8 cellular contexts compared by ENCODE assay signal in the genomic region with DNA sequence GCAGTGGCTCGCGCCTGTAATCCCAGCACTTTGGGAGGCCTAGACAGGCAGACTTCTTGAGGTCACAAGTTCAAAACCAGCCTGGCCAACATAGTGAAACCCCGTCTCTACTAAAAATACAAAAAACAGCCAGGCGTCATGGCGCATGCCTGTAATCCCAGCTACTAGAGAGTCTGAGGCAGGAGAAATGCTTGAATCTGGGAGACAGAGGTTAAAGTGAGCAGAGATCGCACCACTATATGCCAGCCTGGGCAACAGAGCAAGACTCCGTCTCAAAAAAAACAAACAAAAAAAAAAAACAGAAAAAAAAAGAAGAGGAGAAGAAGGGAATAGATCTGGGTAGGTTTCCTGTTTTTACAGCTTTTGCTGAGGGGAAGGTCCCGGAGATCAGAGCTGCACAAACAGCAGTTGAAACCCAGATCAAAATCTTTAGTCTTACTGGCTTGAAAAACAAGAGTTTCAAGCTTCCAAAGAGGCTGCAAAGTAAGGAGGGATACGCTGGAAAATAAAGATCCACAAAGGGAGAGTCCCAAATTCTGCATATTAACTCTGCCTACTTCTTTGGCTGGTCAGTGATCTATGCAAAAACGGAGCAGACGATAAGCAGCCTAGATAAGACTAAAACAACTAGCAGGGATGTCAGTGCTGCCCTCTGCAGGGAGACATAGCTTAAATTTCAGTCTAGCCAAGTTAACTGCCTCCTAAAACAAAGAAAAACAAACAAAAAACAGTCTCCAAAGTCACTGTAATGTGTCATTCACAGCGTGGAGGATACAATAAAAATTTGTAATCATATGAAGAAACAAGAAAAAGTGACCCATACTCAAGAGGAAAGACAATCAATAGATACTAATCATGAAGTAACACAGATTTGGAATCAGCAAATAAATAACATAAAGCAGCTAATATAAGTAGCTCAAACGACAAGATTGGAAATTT.
DNase-seq lines count a peak whose midpoint lies in the region; ATAC-seq and TF ChIP-seq lines count a peak whose summit lies in the region.

No MANE protein-coding gene starts in this region.

- peak overlapping the region; percentile 51 for H3K56ac ChIP-seq in mesendoderm (ENCODE audit: low read length)

- no peak overlapping the region for H2AK5ac ChIP-seq in mesendoderm (ENCODE audit: low read length)

- H3K9ac ChIP-seq in mesendoderm (ENCODE audit: low read length), result peak overlapping the region; percentile 40

- H2BK5ac ChIP-seq in mesendoderm (ENCODE audit: low read length), result no peak overlapping the region

- H3K4me3 Mint-ChIP-seq in activated B cell treated with CpG ODN at 0.5 μM for 24 hours, result no peak overlapping the region

- H3K4me2 ChIP-seq in mesendoderm (ENCODE audit: low read length), result peak overlapping the region; percentile 11

- no peak overlapping the region for H4K5ac ChIP-seq in mesendoderm (ENCODE audit: low read length)

- no peaks in the 10 kb centered on the region for H3K27me3 Mint-ChIP-seq in activated B cell treated with CpG ODN at 0.5 μM for 24 hours

- peak; percentile 57 for ATAC-seq in activated B cell treated with CpG ODN at 0.5 μM for 24 hours (ENCODE audit: low read depth)
- ATAC-seq in HG02884 (IDR thresholded peaks at IDR 0.05; ENCODE audit: unreplicated experiment), result no peak

- intact Hi-C loops in activated B cell treated with CpG ODN at 0.5 μM for 24 hours (cut with micrococcal nuclease), result loop anchor here (1.0 to 5.0 kb wide), 3 partner anchors 71 to 330 kb away; no protein-coding TSS in a partner anchor

- peak overlapping the region; percentile 36 for H2BK15ac ChIP-seq in mesendoderm (replicated peaks; ENCODE audit: low read depth)

- H3K36me3 Mint-ChIP-seq in activated B cell treated with CpG ODN at 0.5 μM for 24 hours (ENCODE audit: low read depth), result peaks cover 38% of the 10 kb centered on the region

- H3K9me3 Mint-ChIP-seq in activated B cell treated with CpG ODN at 0.5 μM for 24 hours, result no peaks in the 10 kb centered on the region

- H3K79me2 ChIP-seq in mesendoderm (ENCODE audit: control insufficient read depth, insufficient read depth, low read length), result peaks cover 22% of the 10 kb centered on the region

- no peaks in the 10 kb centered on the region for H3K27me3 ChIP-seq in mesendoderm (ENCODE audit: insufficient read depth, low read length, poor library complexity)

- peaks cover 36% of the 10 kb centered on the region for H3K4me1 Mint-ChIP-seq in activated B cell treated with CpG ODN at 0.5 μM for 24 hours

- peak overlapping the region; percentile 76 for H4K8ac ChIP-seq in mesendoderm (ENCODE audit: low read depth, low read length)

- peak overlapping the region; percentile 7 for H3K27ac Mint-ChIP-seq in activated B cell treated with CpG ODN at 0.5 μM for 24 hours

- no CpG with 5 or more reads among the region's 13 CpGs for WGBS in mesendoderm (ENCODE audit: extremely low coverage, insufficient coverage, low lambda C conversion rate)

- POLR2A ChIA-PET in activated B cell treated with CpG ODN at 0.5 μM for 24 hours (lab: Charles Lee), result interaction anchor here (0.6 to 1.0 kb wide), 2 partner anchors 73 to 158 kb away, joined by 4 to 10 read pairs; a partner anchor contains a TSS

- no peak overlapping the region for H3K23ac ChIP-seq in mesendoderm (ENCODE audit: low read length)

- H3K4me3 ChIP-seq in LNCaP clone FGC (ENCODE audit: low read depth, low read length), result no peak overlapping the region; the same call in 1 of the 2 replicates
- H3K4me3 ChIP-seq in mesendoderm (ENCODE audit: low read length), result no peak overlapping the region

- DNase-seq in ELF-1 (ENCODE audit: low read depth, low spot score) (peak; percentile 51), LNCaP clone FGC (ENCODE audit: low read depth) (peak; percentile 67), activated B cell treated with CpG ODN at 0.5 μM for 24 hours (no peak), mesendoderm (peak; percentile 91), substantia nigra (lab: John Stamatoyannopoulos, UW) (peak in 29 of 49 donors; percentile 0 to 48 (median 6)), GDM1 (lab: John Stamatoyannopoulos, UW) (no peak)
- peak; percentile 54 for DNase-seq in effector CD4-positive, alpha-beta T cell

- peak overlapping the region; percentile 90 for H3K18ac ChIP-seq in mesendoderm (ENCODE audit: low read length)

- H3K79me1 ChIP-seq in mesendoderm (ENCODE audit: low read length), result peaks cover 6% of the 10 kb centered on the region

- H3K4ac ChIP-seq in mesendoderm (ENCODE audit: low read depth, low read length), result peak overlapping the region; percentile 31

- H2BK120ac ChIP-seq in mesendoderm (ENCODE audit: low read depth, low read length), result no peak overlapping the region

- CTCF ChIA-PET in activated B cell treated with CpG ODN at 0.5 μM for 24 hours (lab: Charles Lee), result interaction anchor here (0.7 to 2.9 kb wide), 19 partner anchors 8 to 348 kb away, joined by 3 to 24 read pairs (median 4); a partner anchor contains a TSS

- H3K4me1 ChIP-seq in mesendoderm (ENCODE audit: control insufficient read depth, low read depth, low read length), result peaks cover 7% of the 10 kb centered on the region

- TF ChIP-seq CTCF in LNCaP clone FGC (IDR thresholded peaks at IDR 0.05; ENCODE audit: control insufficient read depth, extremely low read depth, insufficient read depth) (peak; percentile 62), activated B cell treated with CpG ODN at 0.5 μM for 24 hours (IDR thresholded peaks at IDR 0.05) (peak; percentile 67)

- no peaks in the 10 kb centered on the region for H3K36me3 ChIP-seq in mesendoderm (ENCODE audit: control insufficient read depth, insufficient read depth, low read length)

- H3K27ac ChIP-seq in mesendoderm (ENCODE audit: low read depth, low read length), result no peak overlapping the region
- H3K27ac ChIP-seq in substantia nigra (ENCODE audit: low read depth, low read length, poor library complexity, severe bottlenecking), result no peak overlapping the region

Comparison
In these comparisons a context has a peak if more than half of its experiments do, and no peak if none do; other contexts are left out.
1. DNase-seq: peak in ELF-1 (single experiment), LNCaP clone FGC (single experiment), effector CD4-positive, alpha-beta T cell (single experiment), mesendoderm (single experiment) and substantia nigra (29 of 49); none in activated B cell treated with CpG ODN at 0.5 μM for 24 hours (single experiment) and GDM1 (single experiment).